ENCODE assay signal across 20 cellular contexts in the genomic region with DNA sequence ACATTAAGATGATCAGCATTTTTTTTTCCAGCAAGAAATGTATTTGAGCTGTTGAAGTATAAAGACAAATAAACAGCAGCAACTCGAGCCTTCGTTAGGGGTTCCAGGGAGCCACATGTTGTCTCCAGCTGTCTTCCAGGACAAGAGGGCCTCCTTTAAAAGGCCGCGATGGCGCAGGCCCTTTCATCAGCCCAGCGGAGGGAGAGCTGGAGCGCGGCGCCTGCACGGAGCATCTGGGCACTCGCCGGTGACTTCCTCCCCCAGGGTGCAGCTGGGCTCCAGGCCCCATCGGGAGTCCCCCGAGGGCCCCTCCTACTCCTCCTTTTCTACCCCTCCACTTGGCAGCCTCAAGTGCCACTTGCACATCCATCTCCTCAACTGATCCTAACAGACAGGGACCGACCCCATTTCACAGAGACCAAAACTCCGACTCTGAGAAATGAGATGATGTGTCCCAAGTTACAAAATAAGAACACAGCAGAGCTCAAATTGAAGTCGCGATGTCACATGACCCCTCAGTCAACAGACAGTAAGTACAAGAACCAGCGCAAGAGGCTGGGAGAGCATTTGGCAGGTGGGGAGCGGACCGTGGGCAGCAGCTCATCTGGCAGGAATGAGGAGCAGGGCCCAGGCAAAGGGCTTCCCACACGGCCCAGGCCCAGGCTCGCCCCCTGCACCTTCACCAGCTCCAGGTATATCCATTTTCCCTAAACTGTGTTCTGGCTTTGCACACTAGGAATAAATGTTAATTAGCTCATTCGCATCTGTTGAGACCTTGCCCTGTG. TPM values are rescaled to one million over a fixed set of nuclear protein-coding genes. Genes with fewer than 3 reads are reported as not detected.
DNase-seq lines count a peak whose midpoint lies in the region; ATAC-seq and TF ChIP-seq lines count a peak whose summit lies in the region.
"Had no signal": no experiment of that assay in that cellular context is flagged by ENCODE, and none has a peak within 500 bp of the region (broad histone marks: within the 10 kb centered on the region; RNA-seq: fewer than 3 reads in every experiment).

No MANE protein-coding gene starts in this region.

- no peak for TF ChIP-seq CTCF in left lung (IDR thresholded peaks at IDR 0.05)

- H3K36me3 ChIP-seq in left lung: no peaks in the 10 kb centered on the region
- H3K36me3 ChIP-seq: right lobe of liver had no signal

- no peaks in the 10 kb centered on the region for H3K27me3 ChIP-seq in left lung
- H3K27me3 ChIP-seq: hepatocyte, right lobe of liver, testis had no signal

- intact Hi-C loops in left lung (cut with DNase I): no loop called here

- ATAC-seq in left lung: peak; percentile 10
- no peak for ATAC-seq in HG03565 (IDR thresholded peaks at IDR 0.05; ENCODE audit: unreplicated experiment)
- ATAC-seq in GM18520 (IDR thresholded peaks at IDR 0.05; ENCODE audit: unreplicated experiment): no peak
- no peak for ATAC-seq in HG03045 (IDR thresholded peaks at IDR 0.05; ENCODE audit: unreplicated experiment)
- ATAC-seq in GM19455 (IDR thresholded peaks at IDR 0.05; ENCODE audit: unreplicated experiment): no peak
- ATAC-seq: right lobe of liver had no signal

- no peak overlapping the region for H3K4me3 ChIP-seq in left lung
- H3K4me3 ChIP-seq: hepatocyte, right lobe of liver, testis had no signal

- H3K4me1 ChIP-seq in left lung: no peaks in the 10 kb centered on the region
- H3K4me1 ChIP-seq: right lobe of liver had no signal

- DNase-seq in DMS 273 (lab: John Stamatoyannopoulos, UW; ENCODE audit: unreplicated experiment) (peak; percentile 83), MV-4-11 (lab: John Stamatoyannopoulos, UW) (peak; percentile 53), NCI-H510A treated with DMSO at 0.1 percent for 48 hours (lab: John Stamatoyannopoulos, UW) (peak; percentile 81), left lung (peak in 1 of 2 donors; percentile 63)
- DNase-seq: activated CD4-positive, alpha-beta T cell treated with anti-CD3 and anti-CD28 coated beads for 4 hours; activated CD8-positive, alpha-beta memory T cell treated with anti-CD3 and anti-CD28 coated beads, Interleukin-2, amount 50 U/mL, for 48 hours; activated naive CD4-positive, alpha-beta T cell; C1 segment of cervical spinal cord; EL; erythroblast; nucleus accumbens; right lobe of liver; T-helper 2 cell; testis had no signal

- H3K27ac ChIP-seq in left lung: no peak overlapping the region
- H3K27ac ChIP-seq: hepatocyte, right lobe of liver, RWPE1, testis had no signal

- H3K9me3 ChIP-seq in left lung: no peaks in the 10 kb centered on the region
- H3K9me3 ChIP-seq: right lobe of liver, testis had no signal

RNA-seq across cellular contexts. Expression of a gene that starts 34.5 kb away (rescaled TPM):
- total RNA-seq in left lung: 1 to 10 TPM; 4.6 to 5.0 TPM
